ENCODE assay signal across 2 cellular contexts in genomic region chr7:143396625-143397556, GRCh38.
TF ChIP-seq lines count a peak whose summit lies in the region.

No MANE protein-coding gene starts in this region.

TF ChIP-seq in SK-N-SH treated with all-trans-retinoic acid at 6 μM for 48 hours, 23 proteins besides CTCF, POLR2A, EP300 and RAD21:
- TF ChIP-seq CREB5 (CRISPR knock-in tag; IDR thresholded peaks at IDR 0.05; ENCODE audit: low read depth) = no peak
- TF ChIP-seq ISL1 (CRISPR knock-in tag; IDR thresholded peaks at IDR 0.05) = no peak
- no peak for TF ChIP-seq CSDC2 (CRISPR knock-in tag; IDR thresholded peaks at IDR 0.05)
- no peak for TF ChIP-seq ZNF565 (CRISPR knock-in tag; conservative IDR thresholded peaks at IDR 0.05; ENCODE audit: low read depth)
- TF ChIP-seq SNAI2 (CRISPR knock-in tag; IDR thresholded peaks at IDR 0.05) = no peak

TF ChIP-seq in SK-N-SH, 30 proteins besides CTCF, POLR2A, EP300 and RAD21 (continued from another document):
- TF ChIP-seq, protein P1, sequence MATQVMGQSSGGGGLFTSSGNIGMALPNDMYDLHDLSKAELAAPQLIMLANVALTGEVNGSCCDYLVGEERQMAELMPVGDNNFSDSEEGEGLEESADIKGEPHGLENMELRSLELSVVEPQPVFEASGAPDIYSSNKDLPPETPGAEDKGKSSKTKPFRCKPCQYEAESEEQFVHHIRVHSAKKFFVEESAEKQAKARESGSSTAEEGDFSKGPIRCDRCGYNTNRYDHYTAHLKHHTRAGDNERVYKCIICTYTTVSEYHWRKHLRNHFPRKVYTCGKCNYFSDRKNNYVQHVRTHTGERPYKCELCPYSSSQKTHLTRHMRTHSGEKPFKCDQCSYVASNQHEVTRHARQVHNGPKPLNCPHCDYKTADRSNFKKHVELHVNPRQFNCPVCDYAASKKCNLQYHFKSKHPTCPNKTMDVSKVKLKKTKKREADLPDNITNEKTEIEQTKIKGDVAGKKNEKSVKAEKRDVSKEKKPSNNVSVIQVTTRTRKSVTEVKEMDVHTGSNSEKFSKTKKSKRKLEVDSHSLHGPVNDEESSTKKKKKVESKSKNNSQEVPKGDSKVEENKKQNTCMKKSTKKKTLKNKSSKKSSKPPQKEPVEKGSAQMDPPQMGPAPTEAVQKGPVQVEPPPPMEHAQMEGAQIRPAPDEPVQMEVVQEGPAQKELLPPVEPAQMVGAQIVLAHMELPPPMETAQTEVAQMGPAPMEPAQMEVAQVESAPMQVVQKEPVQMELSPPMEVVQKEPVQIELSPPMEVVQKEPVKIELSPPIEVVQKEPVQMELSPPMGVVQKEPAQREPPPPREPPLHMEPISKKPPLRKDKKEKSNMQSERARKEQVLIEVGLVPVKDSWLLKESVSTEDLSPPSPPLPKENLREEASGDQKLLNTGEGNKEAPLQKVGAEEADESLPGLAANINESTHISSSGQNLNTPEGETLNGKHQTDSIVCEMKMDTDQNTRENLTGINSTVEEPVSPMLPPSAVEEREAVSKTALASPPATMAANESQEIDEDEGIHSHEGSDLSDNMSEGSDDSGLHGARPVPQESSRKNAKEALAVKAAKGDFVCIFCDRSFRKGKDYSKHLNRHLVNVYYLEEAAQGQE (IDR thresholded peaks at IDR 0.05; ENCODE audit: low read depth, low read length) = no peak
- TF ChIP-seq TEAD4 (IDR thresholded peaks at IDR 0.05; ENCODE audit: borderline replicate concordance, insufficient read depth) = no peak
- no peak for TF ChIP-seq FOSL2 (IDR thresholded peaks at IDR 0.05; ENCODE audit: borderline replicate concordance, low read depth)
- no peak for TF ChIP-seq MXI1 (IDR thresholded peaks at IDR 0.05; ENCODE audit: low read depth, low read length)
- no peak for TF ChIP-seq MAX (IDR thresholded peaks at IDR 0.05; ENCODE audit: low read depth)
- TF ChIP-seq ZBTB33 (IDR thresholded peaks at IDR 0.05; ENCODE audit: borderline replicate concordance, low read depth) = no peak
- no peak for TF ChIP-seq IRF3 (IDR thresholded peaks at IDR 0.05; ENCODE audit: low read depth, low read length)
